27 cellular contexts compared by ENCODE assay signal in the genomic region with DNA sequence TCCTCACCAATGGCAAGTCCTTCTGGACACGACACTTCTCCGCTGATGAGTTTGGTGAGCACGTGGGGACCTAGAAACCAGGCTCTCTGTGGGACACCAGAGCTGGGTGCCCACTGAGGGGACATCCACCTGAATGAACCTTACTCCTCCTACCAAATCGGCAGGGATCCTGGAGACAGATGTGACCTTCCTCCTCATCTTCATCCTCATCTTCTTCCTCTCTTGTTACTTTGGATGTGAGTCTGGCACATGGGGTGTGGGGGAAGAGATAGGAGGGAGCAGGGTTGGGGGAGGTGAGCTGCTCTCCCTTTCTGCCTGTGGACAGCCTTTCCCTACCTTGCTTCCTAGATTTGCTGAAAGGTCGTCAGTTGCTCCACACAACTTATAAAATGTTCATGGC. TPM values are rescaled to one million over a fixed set of nuclear protein-coding genes. Genes with fewer than 3 reads are reported as not detected.
"Had no signal": no experiment of that assay in that cellular context is flagged by ENCODE, and none has a peak within 500 bp of the region (broad histone marks: within the 10 kb centered on the region; RNA-seq: fewer than 3 reads in every experiment).

No MANE protein-coding gene starts in this region.

- H3K9me3 ChIP-seq: esophagus muscularis mucosa, gastroesophageal sphincter, heart right ventricle, left lung, mucosa of descending colon, pancreas, right lobe of liver, suprapubic skin, transverse colon, vagina had no signal

- ATAC-seq: foreskin keratinocyte; gastroesophageal sphincter; left cardiac atrium; left lung; mucosa of descending colon; pancreas; right lobe of liver; stimulated activated naive CD8-positive, alpha-beta T cell treated with anti-CD3 and anti-CD28 coated beads, Interleukin-15, amount 100 ng/mL, for 72 hours had no signal

- DNase-seq: dorsolateral prefrontal cortex; effector memory CD4-positive, alpha-beta T cell; foreskin keratinocyte; heart right ventricle; hippocampal formation; left cardiac atrium; left lung; mesenchymal stem cell; mucosa of descending colon; naive B cell; pancreas; right lobe of liver; small intestine; stimulated activated CD4-positive, alpha-beta T cell treated with anti-CD3 and anti-CD28 coated beads, Interleukin-12 subunit alpha, Interleukin-12 subunit beta, amount 100 ng/mL, for 4 hours; stimulated activated CD4-positive, alpha-beta T cell treated with anti-CD3 and anti-CD28 coated beads, Interleukin-1b, Interleukin-23, amount 100 ng/mL, for 48 hours; stimulated activated CD4-positive, alpha-beta T cell treated with anti-CD3 and anti-CD28 coated beads, Interleukin-4, amount 100 ng/mL, for 1 hour; stimulated activated CD8-positive, alpha-beta memory T cell treated with anti-CD3 and anti-CD28 coated beads, Interleukin-4, amount 100 ng/mL, for 48 hours; stimulated activated naive CD4-positive, alpha-beta T cell; stimulated activated naive CD8-positive, alpha-beta T cell treated with anti-CD3 and anti-CD28 coated beads, Interleukin-15, amount 100 ng/mL, for 72 hours; transverse colon had no signal

- H3K9me3 Mint-ChIP-seq: mesothelial cell of epicardium; stimulated activated naive CD8-positive, alpha-beta T cell treated with anti-CD3 and anti-CD28 coated beads, Interleukin-15, amount 100 ng/mL, for 72 hours had no signal

- H3K27ac ChIP-seq: esophagus muscularis mucosa, foreskin keratinocyte, gastroesophageal sphincter, heart right ventricle, left lung, pancreas, right lobe of liver, suprapubic skin, transverse colon, vagina had no signal

- H3K27ac Mint-ChIP-seq: mesothelial cell of epicardium; stimulated activated naive CD8-positive, alpha-beta T cell treated with anti-CD3 and anti-CD28 coated beads, Interleukin-15, amount 100 ng/mL, for 72 hours had no signal

- H3K4me3 Mint-ChIP-seq: mesothelial cell of epicardium had no signal

- H3K4me1 ChIP-seq: foreskin keratinocyte, pancreas had no signal

- H3K36me3 ChIP-seq: esophagus muscularis mucosa, gastroesophageal sphincter, heart right ventricle, left lung, pancreas, right lobe of liver, suprapubic skin, transverse colon, vagina had no signal

- H3K27me3 ChIP-seq: dorsolateral prefrontal cortex, pancreas, right lobe of liver, vagina had no signal

- H3K36me3 Mint-ChIP-seq: mesothelial cell of epicardium, naive B cell had no signal

- H3K4me3 ChIP-seq: esophagus muscularis mucosa, gastroesophageal sphincter, heart right ventricle, left lung, mucosa of descending colon, pancreas, right lobe of liver, suprapubic skin, transverse colon, vagina had no signal

RNA-seq across cellular contexts. Expression of a gene that starts 1.9 kb away (rescaled TPM):
- total RNA-seq: endothelial cell of umbilical vein, esophagus muscularis mucosa, foreskin keratinocyte, lung microvascular endothelial cell, transverse colon, vagina had no signal
- polyA plus RNA-seq: endothelial cell of umbilical vein had no signal

RNA-seq across cellular contexts. Expression of a gene that starts 13.1 kb away (rescaled TPM):
- total RNA-seq: vagina had no signal
